8 cellular contexts compared by ENCODE assay signal in the genomic region with DNA sequence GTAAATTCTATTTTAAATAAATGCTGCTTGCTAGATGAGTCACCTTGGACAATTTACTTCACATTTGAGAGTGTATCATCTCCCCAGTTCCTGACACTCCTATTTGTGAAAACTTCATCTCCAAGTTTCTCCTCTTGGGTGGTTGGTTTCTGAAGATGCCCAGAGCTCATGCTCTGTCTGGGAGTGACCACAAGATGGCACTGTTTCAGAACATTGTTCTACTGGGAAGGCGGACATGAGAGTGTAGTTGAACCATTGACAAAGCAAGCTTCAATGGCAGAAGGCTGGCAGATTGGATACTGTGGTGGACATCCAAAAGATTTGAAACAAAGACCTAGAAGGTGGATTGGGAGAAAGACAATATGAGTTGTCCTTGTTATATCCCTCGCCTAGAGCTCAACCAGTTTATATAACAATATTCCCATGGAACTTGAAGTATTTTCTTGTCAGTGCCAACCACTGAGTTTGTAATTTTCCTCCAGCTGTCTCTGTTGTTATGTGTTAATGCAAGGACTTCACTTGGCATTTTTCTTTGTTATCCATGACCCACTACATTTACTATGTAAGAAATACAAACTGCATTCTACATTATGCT.
A peak's percentile ranks its signal among the peaks of the same experiment; 100 is the strongest.
DNase-seq lines count a peak whose midpoint lies in the region; ATAC-seq and TF ChIP-seq lines count a peak whose summit lies in the region.

No MANE protein-coding gene starts in this region.

- intact Hi-C loops in stomach (cut with DNase I; ENCODE audit: low total_unique reads), result loop anchor here (10.0 kb wide), 1 partner anchor 889 kb away; no protein-coding TSS in a partner anchor

- TF ChIP-seq EP300 in stomach (IDR thresholded peaks at IDR 0.05), result no peak

- in situ Hi-C loops in T47D (cut with HindIII; ENCODE audit: low pct_unique_long_range_greater_than_20kb, low sequenced_read_pairs), result no loop called here

- no peak overlapping the region for H3K27ac ChIP-seq in stomach

- no peak for TF ChIP-seq POLR2A in stomach (IDR thresholded peaks at IDR 0.05)

- peaks cover 0 to 9% (median 0%) of the 10 kb centered on the region in 4 donors for H3K4me1 ChIP-seq in stomach

- peak; percentile 92 for ATAC-seq in GM21717 (IDR thresholded peaks at IDR 0.05; ENCODE audit: unreplicated experiment)

- peaks cover 0 to 4% (median 0%) of the 10 kb centered on the region in 4 donors for H3K9me3 ChIP-seq in stomach

- no peak overlapping the region for H3K4me3 ChIP-seq in kidney epithelial cell (ENCODE audit: low read depth, low read length)
- no peak overlapping the region for H3K4me3 ChIP-seq in stomach

- no peaks in the 10 kb centered on the region for H3K36me3 ChIP-seq in kidney epithelial cell (ENCODE audit: control insufficient read depth, insufficient read depth, low read length)
- H3K36me3 ChIP-seq in stomach, result no peaks in the 10 kb centered on the region

- H3K27me3 ChIP-seq in kidney epithelial cell (ENCODE audit: control insufficient read depth, insufficient read depth, low read length), result no peaks in the 10 kb centered on the region
- no peaks in the 10 kb centered on the region for H3K27me3 ChIP-seq in stomach

- 41 to 55% (median 51%) methylated on average over 2 of the region's 2 CpGs for WGBS in stomach, 5 donors

- TF ChIP-seq CTCF in kidney epithelial cell (IDR thresholded peaks at IDR 0.05; ENCODE audit: insufficient read depth, low read length, poor library complexity, severe bottlenecking), result peak; percentile 75
- TF ChIP-seq CTCF in stomach (IDR thresholded peaks at IDR 0.05), result peak in 5 of 7 experiments; percentile 17 to 78 (median 62)

- DNase-seq in activated T-cell treated with anti-CD3 and anti-CD28 coated beads for 24 hours (ENCODE audit: low read depth) (peak; percentile 4), activated T-cell treated with anti-CD3 and anti-CD28 coated beads for 4 hours (no peak), HT-29 (ENCODE audit: low spot score) (peak; percentile 87), OCI-M1 (lab: John Stamatoyannopoulos, UW) (peak; percentile 64), T47D (ENCODE audit: low read depth in 1 of 2, low spot score in 1 of 2) (peak; percentile 23 to 68), kidney epithelial cell (ENCODE audit: low read depth) (no peak), stomach (peak; percentile 37)

Comparison
In these comparisons a context has a peak if more than half of its experiments do, and no peak if none do; other contexts are left out.
1. DNase-seq: peak in activated T-cell treated with anti-CD3 and anti-CD28 coated beads for 24 hours (single experiment), HT-29 (single experiment), OCI-M1 (single experiment), T47D (2 of 2) and stomach (single experiment); none in activated T-cell treated with anti-CD3 and anti-CD28 coated beads for 4 hours (single experiment) and kidney epithelial cell (single experiment).